21 cellular contexts compared by ENCODE assay signal in the genomic region with DNA sequence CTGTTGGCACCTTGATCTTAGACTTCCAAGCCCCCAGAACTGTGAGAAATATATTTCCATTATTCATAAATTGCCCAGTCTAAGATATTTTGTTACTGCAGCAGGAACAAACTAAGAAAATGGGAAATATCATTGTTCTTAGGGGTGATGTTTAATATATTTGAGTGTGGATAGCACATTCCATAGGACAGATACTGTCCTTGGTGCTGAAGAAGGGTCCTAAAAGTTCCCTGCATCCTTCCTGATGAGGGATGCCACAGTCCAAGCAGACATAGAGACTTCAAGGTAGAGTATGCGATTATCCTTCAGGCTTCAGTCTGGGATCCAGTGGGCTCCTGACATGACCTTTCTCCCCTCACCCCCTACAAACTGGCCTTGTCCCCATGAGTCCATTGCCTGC.
"Had no signal": no experiment of that assay in that cellular context is flagged by ENCODE, and none has a peak within 500 bp of the region (broad histone marks: within the 10 kb centered on the region; RNA-seq: fewer than 3 reads in every experiment).

No MANE protein-coding gene starts in this region.

- H3K27ac Mint-ChIP-seq: activated CD4-positive, alpha-beta memory T cell treated with anti-CD3 and anti-CD28 coated beads for 36 hours; activated CD4-positive, alpha-beta T cell treated with anti-CD3 and anti-CD28 coated beads for 36 hours; activated CD8-positive, alpha-beta memory T cell treated with anti-CD3 and anti-CD28 coated beads, Interleukin-2, amount 10 ng/mL, durations not matched to agents 7 days and 5 days; activated naive CD4-positive, alpha-beta T cell treated with anti-CD3 and anti-CD28 coated beads, Interleukin-2, amount 50 U/mL, for 72 hours; naive thymus-derived CD8-positive, alpha-beta T cell; stimulated activated naive CD8-positive, alpha-beta T cell treated with anti-CD3 and anti-CD28 coated beads, Interleukin-15, Interleukin-2, amounts not matched to agents 100 ng/mL and 50 ng/mL, for 24 hours; type B pancreatic cell had no signal

- H3K9me3 ChIP-seq: body of pancreas, left lung, mucosa of descending colon, prostate gland, sigmoid colon, spleen had no signal

- DNase-seq: activated CD4-positive, alpha-beta memory T cell treated with anti-CD3 and anti-CD28 coated beads for 36 hours; activated CD4-positive, alpha-beta T cell treated with anti-CD3 and anti-CD28 coated beads for 36 hours; activated CD8-positive, alpha-beta memory T cell treated with anti-CD3 and anti-CD28 coated beads, Interleukin-2, amount 10 ng/mL, durations not matched to agents 7 days and 5 days; activated T-cell treated with anti-CD3 and anti-CD28 coated beads, Interleukin-2, amount 50 U/mL, for 1 hour; amygdala; body of pancreas; caudate nucleus; foreskin keratinocyte; glutamatergic neuron; left lung; mucosa of descending colon; naive thymus-derived CD8-positive, alpha-beta T cell; sigmoid colon; spleen; WERI-Rb-1 had no signal

- H3K27ac ChIP-seq: body of pancreas, coronary artery, foreskin keratinocyte, left lung, prostate gland, sigmoid colon, spleen, WERI-Rb-1 had no signal

- H3K27me3 Mint-ChIP-seq: activated CD4-positive, alpha-beta memory T cell treated with anti-CD3 and anti-CD28 coated beads for 36 hours; activated CD4-positive, alpha-beta T cell treated with anti-CD3 and anti-CD28 coated beads for 36 hours; activated CD8-positive, alpha-beta memory T cell treated with anti-CD3 and anti-CD28 coated beads, Interleukin-2, amount 10 ng/mL, durations not matched to agents 7 days and 5 days; naive thymus-derived CD8-positive, alpha-beta T cell; stimulated activated naive CD8-positive, alpha-beta T cell treated with anti-CD3 and anti-CD28 coated beads, Interleukin-15, Interleukin-2, amounts not matched to agents 100 ng/mL and 50 ng/mL, for 24 hours had no signal

- H3K4me1 Mint-ChIP-seq: activated CD4-positive, alpha-beta T cell treated with anti-CD3 and anti-CD28 coated beads for 36 hours; activated CD8-positive, alpha-beta memory T cell treated with anti-CD3 and anti-CD28 coated beads, Interleukin-2, amount 10 ng/mL, durations not matched to agents 7 days and 5 days; naive thymus-derived CD8-positive, alpha-beta T cell had no signal

- H3K4me1 ChIP-seq: body of pancreas, foreskin keratinocyte, left lung, prostate gland, sigmoid colon, spleen had no signal

- ATAC-seq: activated CD4-positive, alpha-beta T cell treated with anti-CD3 and anti-CD28 coated beads for 36 hours; activated CD8-positive, alpha-beta memory T cell treated with anti-CD3 and anti-CD28 coated beads, Interleukin-2, amount 10 ng/mL, durations not matched to agents 7 days and 5 days; activated naive CD4-positive, alpha-beta T cell treated with anti-CD3 and anti-CD28 coated beads, Interleukin-2, amount 50 U/mL, for 72 hours; body of pancreas; foreskin keratinocyte; left lung; mucosa of descending colon; naive thymus-derived CD8-positive, alpha-beta T cell; SK-N-SH treated with all-trans-retinoic acid at 6 μM for 48 hours had no signal

- H3K4me3 ChIP-seq: body of pancreas, coronary artery, left lung, mucosa of descending colon, prostate gland, sigmoid colon, spleen had no signal

- H3K36me3 ChIP-seq: left lung, prostate gland, sigmoid colon, spleen, WERI-Rb-1 had no signal

- H3K9me3 Mint-ChIP-seq: type B pancreatic cell had no signal

- H3K36me3 Mint-ChIP-seq: activated CD4-positive, alpha-beta memory T cell treated with anti-CD3 and anti-CD28 coated beads for 36 hours; activated CD8-positive, alpha-beta memory T cell treated with anti-CD3 and anti-CD28 coated beads, Interleukin-2, amount 10 ng/mL, durations not matched to agents 7 days and 5 days; activated naive CD4-positive, alpha-beta T cell treated with anti-CD3 and anti-CD28 coated beads, Interleukin-2, amount 50 U/mL, for 72 hours; naive thymus-derived CD8-positive, alpha-beta T cell; type B pancreatic cell had no signal

- H3K4me3 Mint-ChIP-seq: activated CD4-positive, alpha-beta memory T cell treated with anti-CD3 and anti-CD28 coated beads for 36 hours; activated CD4-positive, alpha-beta T cell treated with anti-CD3 and anti-CD28 coated beads for 36 hours; activated CD8-positive, alpha-beta memory T cell treated with anti-CD3 and anti-CD28 coated beads, Interleukin-2, amount 10 ng/mL, durations not matched to agents 7 days and 5 days; naive thymus-derived CD8-positive, alpha-beta T cell; stimulated activated naive CD8-positive, alpha-beta T cell treated with anti-CD3 and anti-CD28 coated beads, Interleukin-15, Interleukin-2, amounts not matched to agents 100 ng/mL and 50 ng/mL, for 24 hours; type B pancreatic cell had no signal

- H3K27me3 ChIP-seq: body of pancreas, foreskin keratinocyte, left lung, sigmoid colon, spleen had no signal
